ENCODE assay signal across 25 cellular contexts in the genomic region with DNA sequence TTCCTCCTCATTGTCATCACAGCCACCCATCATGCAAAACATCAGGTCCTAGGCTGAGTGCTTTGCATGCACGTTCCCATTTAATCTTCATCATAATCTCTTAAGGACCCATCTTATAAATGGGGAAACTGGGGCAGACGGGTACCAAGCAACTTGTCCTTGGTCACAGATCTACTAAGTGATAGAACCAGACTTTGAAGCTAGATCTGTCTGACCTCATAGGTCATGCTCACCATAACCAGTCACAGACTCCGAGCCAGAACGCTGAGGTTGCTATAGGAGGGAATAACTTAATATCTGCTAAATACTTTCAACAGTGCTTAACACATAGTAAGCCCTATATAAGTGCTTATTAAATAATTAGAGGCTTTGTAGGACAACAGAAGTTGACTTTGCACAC. TPM values are rescaled to one million over a fixed set of nuclear protein-coding genes. Genes with fewer than 3 reads are reported as not detected.
DNase-seq lines count a peak whose midpoint lies in the region; FAIRE-seq and TF ChIP-seq lines count a peak whose summit lies in the region.
"Had no signal": no experiment of that assay in that cellular context is flagged by ENCODE, and none has a peak within 500 bp of the region (broad histone marks: within the 10 kb centered on the region; RNA-seq: fewer than 3 reads in every experiment).

No MANE protein-coding gene starts in this region.

- H3K14ac ChIP-seq in H1 (ENCODE audit: insufficient read length), result no peak overlapping the region

- H3K4me3 ChIP-seq in H1 (ENCODE audit: extremely low read depth in 1 of 4, insufficient read depth in 2 of 4, low read depth in 3 of 4, low read length in 4 of 4), result no peak overlapping the region
- H3K4me3 ChIP-seq: GM12878, SJSA1 had no signal

- no peak overlapping the region for H2BK12ac ChIP-seq in H1 (ENCODE audit: low read depth, low read length)

- no peaks in the 10 kb centered on the region for H3K79me2 ChIP-seq in H1 (ENCODE audit: control insufficient read depth in 1 of 2, insufficient read depth in 2 of 2, low read length in 2 of 2)

- no peak for TF ChIP-seq RAD21 in H1 (IDR thresholded peaks at IDR 0.05 in 1 of 2, conservative IDR thresholded peaks at IDR 0.05 in 1 of 2; ENCODE audit: low read depth in 2 of 2, low read length in 2 of 2)

- no peak overlapping the region for H2AFZ ChIP-seq in H1 (ENCODE audit: low read length)

- H3K27ac ChIP-seq in C4-2B (peak overlapping the region; percentile 96), H1 (ENCODE audit: low read depth, low read length) (no peak overlapping the region)
- H3K27ac ChIP-seq: KMS-11, SJSA1 had no signal

- H2AK5ac ChIP-seq in H1 (ENCODE audit: low read depth, low read length), result peak overlapping the region; percentile 53; the same call in 1 of the 2 replicates

- H3K56ac ChIP-seq in H1 (replicated peaks; ENCODE audit: insufficient read length, low read depth, low read length), result no peak overlapping the region

- H3K23me2 ChIP-seq in H1 (ENCODE audit: low read depth, low read length), result no peaks in the 10 kb centered on the region

- WGBS in H1 (ENCODE audit: extremely low coverage in 1 of 2, insufficient coverage in 1 of 2, insufficient read length in 1 of 2, insufficient replicate concordance in 2 of 2, low coverage in 1 of 2, low lambda C conversion rate in 2 of 2, missing lambda C conversion rate in 1 of 2), 2 experiments, result 92% methylated on average over 4 of the region's 4 CpGs; no CpG with 5 or more reads in 1 of the 2 experiments

- H3K4me1 ChIP-seq in H1 (replicated peaks in 1 of 4; ENCODE audit: control insufficient read depth in 3 of 4, insufficient read depth in 4 of 4, low read length in 3 of 4), result peaks cover 0 to 4% (median 1%) of the 10 kb centered on the region in 4 experiments; a peak in 2 of 7 replicates
- H3K4me1 ChIP-seq: BE2C, SJSA1 had no signal

- no peaks in the 10 kb centered on the region for H4K20me1 ChIP-seq in H1 (replicated peaks in 1 of 2; ENCODE audit: control insufficient read depth in 1 of 2, insufficient read depth in 2 of 2, low read length in 2 of 2)

- H2BK15ac ChIP-seq in H1 (ENCODE audit: low read length), result no peak overlapping the region

- no peak overlapping the region for H2BK5ac ChIP-seq in H1 (ENCODE audit: low read depth, low read length)

- no peaks in the 10 kb centered on the region for H3K36me3 ChIP-seq in H1 (ENCODE audit: control insufficient read depth in 2 of 4, insufficient read depth in 4 of 4, low read length in 3 of 4)
- H3K36me3 ChIP-seq: BE2C, SJSA1 had no signal

- no peaks in the 10 kb centered on the region for H3K27me3 ChIP-seq in H1 (replicated peaks in 1 of 4; ENCODE audit: control insufficient read depth in 3 of 4, extremely low read depth in 1 of 4, insufficient read depth in 3 of 4, low read length in 3 of 4)
- H3K27me3 ChIP-seq: SJSA1 had no signal

- no peak overlapping the region for H4K8ac ChIP-seq in H1 (ENCODE audit: extremely low read depth, insufficient read depth, low read length)

- no peak overlapping the region for H3K4ac ChIP-seq in H1 (replicated peaks; ENCODE audit: insufficient read length, low read depth, low read length)

- H2BK120ac ChIP-seq in H1 (replicated peaks; ENCODE audit: low read depth, low read length), result no peak overlapping the region

- H3K9me3 ChIP-seq in H1 (ENCODE audit: insufficient read depth in 2 of 2, low read depth in 1 of 2, low read length in 1 of 2), result no peaks in the 10 kb centered on the region
- H3K9me3 ChIP-seq: BE2C, SJSA1 had no signal

- H3K9ac ChIP-seq in H1 (replicated peaks in 1 of 4; ENCODE audit: extremely low read depth in 1 of 4, low read depth in 3 of 4, low read length in 3 of 4), result no peak overlapping the region
- H3K9ac ChIP-seq: KMS-11 had no signal

- POLR2A ChIA-PET in H1 (lab: Charles Lee; ENCODE audit: partially characterized antibody), result no interaction called here

- no peak overlapping the region for H4K91ac ChIP-seq in H1 (replicated peaks; ENCODE audit: insufficient read length, low read length)

- no peak for TF ChIP-seq CTCF in C4-2B (conservative IDR thresholded peaks at IDR 0.05)
- TF ChIP-seq CTCF in H1 (IDR thresholded peaks at IDR 0.05; ENCODE audit: control extremely low read depth in 1 of 3, insufficient read depth in 1 of 3, low read depth in 1 of 3, low read length in 3 of 3), result no peak
- TF ChIP-seq CTCF in D721Med (IDR thresholded peaks at IDR 0.05; ENCODE audit: insufficient read depth, missing control alignments), result no peak

- FAIRE-seq in H1 (lab: Jason Lieb, UNC) (no peak), D721Med (lab: Jason Lieb, UNC) (no peak)
- FAIRE-seq: GM12878 had no signal

- H3K23ac ChIP-seq in H1 (ENCODE audit: insufficient read length), result no peak overlapping the region

- H3K4me2 ChIP-seq in H1 (ENCODE audit: insufficient read depth in 1 of 2, low read depth in 2 of 2, low read length in 2 of 2), result no peak overlapping the region
- H3K4me2 ChIP-seq: KMS-11 had no signal

- no peak overlapping the region for H3K18ac ChIP-seq in H1 (ENCODE audit: extremely low read depth, low read length)

- no peak for TF ChIP-seq POLR2A in H1 (IDR thresholded peaks at IDR 0.05; ENCODE audit: control extremely low read depth in 1 of 2, low read depth in 2 of 2, low read length in 2 of 2)

- no peak overlapping the region for H4K5ac ChIP-seq in H1 (ENCODE audit: insufficient read length, low read depth, low read length)

- no peak overlapping the region for H2BK20ac ChIP-seq in H1 (ENCODE audit: low read length)

- DNase-seq in NCI-H526 (lab: John Stamatoyannopoulos, UW) (peak; percentile 81 to 87), H1 (ENCODE audit: low read depth in 1 of 2, low spot score in 2 of 2) (no peak), NOMO-1 treated with DMSO at 0.1 percent for 48 hours (lab: John Stamatoyannopoulos, UW; ENCODE audit: unreplicated experiment) (no peak), foreskin melanocyte (no peak), D721Med (ENCODE audit: insufficient read length, low spot score) (no peak)
- no peak for DNase-seq in stimulated activated CD8-positive, alpha-beta memory T cell treated with anti-CD3 and anti-CD28 coated beads, Interleukin-4, amount 100 ng/mL, for 48 hours
- DNase-seq: ACHN; BE2C; CD4-positive, CD25-positive, alpha-beta regulatory T cell; DMS79; EL; GDM1; NCI-H1092 treated with DMSO at 0.1 percent for 48 hours; NCI-H187 treated with DMSO at 0.1 percent for 48 hours; NCI-H2107; NCI-H82; NK-92 treated with Interleukin-12 subunit alpha and Interleukin-12 subunit beta, amount 100 ng/mL, for 24 hours; Right ventricle myocardium superior; RPMI8226; T-cell had no signal

- TF ChIP-seq EP300 in H1 (IDR thresholded peaks at IDR 0.05; ENCODE audit: borderline replicate concordance in 1 of 2, low read depth in 2 of 2, low read length in 2 of 2), result no peak

- CTCF ChIA-PET in H1 (lab: Charles Lee; ENCODE audit: partially characterized antibody), result interaction anchor here (1.3 to 1.9 kb wide), 3 partner anchors 87 to 93 kb away, joined by 3 to 8 read pairs (median 6); no protein-coding TSS in a partner anchor

- no peaks in the 10 kb centered on the region for H3K79me1 ChIP-seq in H1 (ENCODE audit: low read depth, low read length)

TF ChIP-seq in H1, 55 proteins besides CTCF, POLR2A, EP300 and RAD21 (continues in another document):
- TF ChIP-seq CBX5 (IDR thresholded peaks at IDR 0.05; ENCODE audit: low read depth, low read length) (no peak), CBX8 (IDR thresholded peaks at IDR 0.05; ENCODE audit: borderline replicate concordance, low read depth, low read length) (no peak)

RNA-seq across cellular contexts. Expression of a gene that starts 37.7 kb away (rescaled TPM):
- total RNA-seq in H1 (2021; fragmentation: NEBNext Ultra II Directional; extraction: Animal tissue kit (Norgen Biotek cat#: 25700)), result 1.2 and 1.6 TPM in 2 replicates
- polyA plus RNA-seq in H1 (2011; rRNA removed), result 4.7 and 5.7 TPM in 2 replicates
- 4.0 TPM for polyA plus RNA-seq in H1 (2011; cell fraction: cytosol; rRNA removed)
- 7.8 TPM for polyA plus RNA-seq in H1 (2011; cell fraction: nucleus; rRNA removed)
- polyA plus RNA-seq in H1 (2012, experiment 1 of 2), result 1.7 to 2.4 TPM (median 2.1 TPM) in 4 replicates
- 2.0 TPM for polyA plus RNA-seq in H1 (2012, experiment 2 of 2)
- 2.1 TPM for polyA plus RNA-seq in H1 (2013, experiment 1 of 2)
- 2.0 TPM for polyA plus RNA-seq in H1 (2013, experiment 2 of 2)
- 0.73 and 1.4 TPM in 2 replicates for polyA minus RNA-seq in H1 (2011; rRNA and poly(A)+ RNA removed)
- polyA minus RNA-seq in H1 (2011; cell fraction: cytosol; rRNA and poly(A)+ RNA removed), result 0.88 TPM
- 1.7 TPM for polyA minus RNA-seq in H1 (2011; cell fraction: nucleus; rRNA and poly(A)+ RNA removed)
- total RNA-seq: CD4-positive, CD25-positive, alpha-beta regulatory T cell; H4; SJSA1; T-cell had no signal
- polyA plus RNA-seq: CD4-positive, CD25-positive, alpha-beta regulatory T cell had no signal

RNA-seq across cellular contexts. Expression of a gene that starts 43.0 kb away (rescaled TPM):
- not detected in 2 replicates for total RNA-seq in H1 (2021; fragmentation: NEBNext Ultra II Directional; extraction: Animal tissue kit (Norgen Biotek cat#: 25700))
- not detected in 2 replicates for polyA plus RNA-seq in H1 (2011; rRNA removed)
- polyA plus RNA-seq in H1 (2011; cell fraction: cytosol; rRNA removed), result not detected
- polyA plus RNA-seq in H1 (2011; cell fraction: nucleus; rRNA removed), result not detected
- polyA plus RNA-seq in H1 (2012, experiment 1 of 2), result not detected in 4 replicates
- not detected for polyA plus RNA-seq in H1 (2012, experiment 2 of 2)
- not detected for polyA plus RNA-seq in H1 (2013, experiment 1 of 2)
- not detected for polyA plus RNA-seq in H1 (2013, experiment 2 of 2)
- not detected in 2 replicates for polyA minus RNA-seq in H1 (2011; rRNA and poly(A)+ RNA removed)
- polyA minus RNA-seq in H1 (2011; cell fraction: cytosol; rRNA and poly(A)+ RNA removed), result not detected
- polyA minus RNA-seq in H1 (2011; cell fraction: nucleus; rRNA and poly(A)+ RNA removed), result not detected
- total RNA-seq: H4, SJSA1 had no signal

Comparison
In these comparisons a context has a peak if more than half of its experiments do, and no peak if none do; other contexts are left out.
1. DNase-seq: peak in NCI-H526 (2 of 2); none in H1 (0 of 2), NOMO-1 treated with DMSO at 0.1 percent for 48 hours (single experiment), foreskin melanocyte (single experiment), D721Med (single experiment) and stimulated activated CD8-positive, alpha-beta memory T cell treated with anti-CD3 and anti-CD28 coated beads, Interleukin-4, amount 100 ng/mL, for 48 hours (single experiment).